In genomic region chr1:233482388-233482787, GRCh38 we compare ENCODE assay signal across 36 cellular contexts.
"Had no signal": no experiment of that assay in that cellular context is flagged by ENCODE, and none has a peak within 500 bp of the region (broad histone marks: within the 10 kb centered on the region; RNA-seq: fewer than 3 reads in every experiment).

No MANE protein-coding gene starts in this region.

- H3K27ac ChIP-seq: adrenal gland, body of pancreas, brain microvascular endothelial cell, breast epithelium, WERI-Rb-1 had no signal

- H3K36me3 ChIP-seq: adrenal gland, brain microvascular endothelial cell, breast epithelium, WERI-Rb-1 had no signal

- H3K27me3 ChIP-seq: adrenal gland, body of pancreas, brain microvascular endothelial cell, breast epithelium had no signal

- H3K9me3 ChIP-seq: adrenal gland, body of pancreas, breast epithelium had no signal

- H3K4me1 ChIP-seq: adrenal gland, breast epithelium had no signal

- H3K4me3 ChIP-seq: adrenal gland, body of pancreas, breast epithelium had no signal

- FAIRE-seq: astrocyte had no signal

- H3K27ac Mint-ChIP-seq: activated CD4-positive, alpha-beta memory T cell treated with anti-CD3 and anti-CD28 coated beads, Interleukin-2, amount 10 ng/mL, durations not matched to agents 7 days and 5 days; activated CD4-positive, alpha-beta T cell treated with anti-CD3 and anti-CD28 coated beads for 36 hours; activated CD4-positive, alpha-beta T cell treated with anti-CD3 and anti-CD28 coated beads, Interleukin-2, amount 10 ng/mL, durations not matched to agents 7 days and 5 days; activated CD8-positive, alpha-beta memory T cell treated with anti-CD3 and anti-CD28 coated beads, Interleukin-2, amount 10 ng/mL, durations not matched to agents 7 days and 5 days; activated CD8-positive, alpha-beta T cell treated with anti-CD3 and anti-CD28 coated beads, Interleukin-2, amount 10 ng/mL, durations not matched to agents 7 days and 5 days; activated naive CD4-positive, alpha-beta T cell treated with anti-CD3 and anti-CD28 coated beads for 36 hours; activated naive CD4-positive, alpha-beta T cell treated with anti-CD3 and anti-CD28 coated beads, Interleukin-2, amount 50 U/mL, for 72 hours; activated naive CD8-positive, alpha-beta T cell treated with anti-CD3 and anti-CD28 coated beads for 36 hours; activated T-cell treated with anti-CD3 and anti-CD28 coated beads, Interleukin-2, amount 50 U/mL, for 24 hours; T-helper 1 cell treated with Interleukin-12 subunit alpha and Interleukin-12 subunit beta and Interleukin-4 antibody, amounts not matched to agents 30 μg/mL and 1 μg/mL, for 36 hours; T-helper 2 cell treated with Interferon-gamma antibody and Interleukin-4, amounts not matched to agents 5 μg/mL and 100 μg/mL, for 36 hours; WTC11 had no signal

- H3K4me3 Mint-ChIP-seq: activated CD4-positive, alpha-beta memory T cell treated with anti-CD3 and anti-CD28 coated beads, Interleukin-2, amount 10 ng/mL, durations not matched to agents 7 days and 5 days; activated CD4-positive, alpha-beta T cell treated with anti-CD3 and anti-CD28 coated beads for 36 hours; activated CD4-positive, alpha-beta T cell treated with anti-CD3 and anti-CD28 coated beads, Interleukin-2, amount 10 ng/mL, durations not matched to agents 7 days and 5 days; activated CD8-positive, alpha-beta memory T cell treated with anti-CD3 and anti-CD28 coated beads, Interleukin-2, amount 10 ng/mL, durations not matched to agents 7 days and 5 days; activated CD8-positive, alpha-beta T cell treated with anti-CD3 and anti-CD28 coated beads, Interleukin-2, amount 10 ng/mL, durations not matched to agents 7 days and 5 days; activated naive CD4-positive, alpha-beta T cell treated with anti-CD3 and anti-CD28 coated beads for 36 hours; activated naive CD8-positive, alpha-beta T cell treated with anti-CD3 and anti-CD28 coated beads for 36 hours; activated T-cell treated with anti-CD3 and anti-CD28 coated beads, Interleukin-2, amount 50 U/mL, for 24 hours; T-helper 1 cell treated with Interleukin-12 subunit alpha and Interleukin-12 subunit beta and Interleukin-4 antibody, amounts not matched to agents 30 μg/mL and 1 μg/mL, for 36 hours; T-helper 2 cell treated with Interferon-gamma antibody and Interleukin-4, amounts not matched to agents 5 μg/mL and 100 μg/mL, for 36 hours; WTC11 had no signal

- ATAC-seq: activated CD4-positive, alpha-beta T cell treated with anti-CD3 and anti-CD28 coated beads for 36 hours; activated CD4-positive, CD25-positive, alpha-beta regulatory T cell treated with anti-CD3 and anti-CD28 coated beads, Interleukin-2, amount 50 U/mL, for 24 hours; activated CD8-positive, alpha-beta memory T cell treated with anti-CD3 and anti-CD28 coated beads, Interleukin-2, amount 10 ng/mL, durations not matched to agents 7 days and 5 days; activated CD8-positive, alpha-beta T cell treated with anti-CD3 and anti-CD28 coated beads, Interleukin-2, amount 10 ng/mL, durations not matched to agents 7 days and 5 days; activated naive CD4-positive, alpha-beta T cell treated with anti-CD3 and anti-CD28 coated beads, Interleukin-2, amount 50 U/mL, for 72 hours; body of pancreas; WTC11 had no signal

- H3K9me3 Mint-ChIP-seq: activated CD4-positive, alpha-beta memory T cell treated with anti-CD3 and anti-CD28 coated beads, Interleukin-2, amount 10 ng/mL, durations not matched to agents 7 days and 5 days; activated CD4-positive, alpha-beta T cell treated with anti-CD3 and anti-CD28 coated beads, Interleukin-2, amount 10 ng/mL, durations not matched to agents 7 days and 5 days; activated naive CD4-positive, alpha-beta T cell treated with anti-CD3 and anti-CD28 coated beads for 36 hours; activated naive CD4-positive, alpha-beta T cell treated with anti-CD3 and anti-CD28 coated beads, Interleukin-2, amount 50 U/mL, for 72 hours; activated naive CD8-positive, alpha-beta T cell treated with anti-CD3 and anti-CD28 coated beads for 36 hours; activated T-cell treated with anti-CD3 and anti-CD28 coated beads, Interleukin-2, amount 50 U/mL, for 24 hours; T-helper 1 cell treated with Interleukin-12 subunit alpha and Interleukin-12 subunit beta and Interleukin-4 antibody, amounts not matched to agents 30 μg/mL and 1 μg/mL, for 36 hours; T-helper 2 cell treated with Interferon-gamma antibody and Interleukin-4, amounts not matched to agents 5 μg/mL and 100 μg/mL, for 36 hours had no signal

- H3K36me3 Mint-ChIP-seq: activated CD8-positive, alpha-beta memory T cell treated with anti-CD3 and anti-CD28 coated beads, Interleukin-2, amount 10 ng/mL, durations not matched to agents 7 days and 5 days; activated naive CD4-positive, alpha-beta T cell treated with anti-CD3 and anti-CD28 coated beads, Interleukin-2, amount 50 U/mL, for 72 hours; activated naive CD8-positive, alpha-beta T cell treated with anti-CD3 and anti-CD28 coated beads for 36 hours; WTC11 had no signal

- H3K4me1 Mint-ChIP-seq: activated CD4-positive, alpha-beta T cell treated with anti-CD3 and anti-CD28 coated beads, Interleukin-2, amount 10 ng/mL, durations not matched to agents 7 days and 5 days; activated naive CD8-positive, alpha-beta T cell treated with anti-CD3 and anti-CD28 coated beads for 36 hours had no signal

- DNase-seq: activated CD4-positive, alpha-beta memory T cell treated with anti-CD3 and anti-CD28 coated beads, Interleukin-2, amount 10 ng/mL, durations not matched to agents 7 days and 5 days; activated CD4-positive, alpha-beta T cell treated with anti-CD3 and anti-CD28 coated beads for 1 hour; activated CD4-positive, alpha-beta T cell treated with anti-CD3 and anti-CD28 coated beads for 36 hours; activated CD4-positive, alpha-beta T cell treated with anti-CD3 and anti-CD28 coated beads for 48 hours; activated CD4-positive, alpha-beta T cell treated with anti-CD3 and anti-CD28 coated beads, Interleukin-2, amount 10 ng/mL, durations not matched to agents 7 days and 5 days; activated CD4-positive, alpha-beta T cell treated with anti-CD3 and anti-CD28 coated beads, Interleukin-2, amount 50 U/mL, for 48 hours; activated CD4-positive, CD25-positive, alpha-beta regulatory T cell; activated CD8-positive, alpha-beta memory T cell treated with anti-CD3 and anti-CD28 coated beads for 24 hours; activated CD8-positive, alpha-beta memory T cell treated with anti-CD3 and anti-CD28 coated beads, Interleukin-2, amount 10 ng/mL, durations not matched to agents 7 days and 5 days; activated CD8-positive, alpha-beta memory T cell treated with anti-CD3 and anti-CD28 coated beads, Interleukin-2, amount 50 U/mL, for 48 hours; activated CD8-positive, alpha-beta T cell treated with anti-CD3 and anti-CD28 coated beads, Interleukin-2, amount 10 ng/mL, durations not matched to agents 7 days and 5 days; activated effector memory CD4-positive, alpha-beta T cell treated with anti-CD3 and anti-CD28 coated beads, Interleukin-2, amount 50 U/mL, for 16 hours; activated gamma-delta T cell treated with Interleukin-2 at 50 U/mL for 16 hours; activated naive CD4-positive, alpha-beta T cell; activated naive CD4-positive, alpha-beta T cell treated with anti-CD3 and anti-CD28 coated beads for 36 hours; activated naive CD4-positive, alpha-beta T cell treated with anti-CD3 and anti-CD28 coated beads, Interleukin-2, amount 50 U/mL, for 16 hours; activated naive CD8-positive, alpha-beta T cell treated with anti-CD3 and anti-CD28 coated beads for 36 hours; activated T-cell treated with anti-CD3 and anti-CD28 coated beads, Interleukin-2, amount 50 U/mL, for 24 hours; activated T-cell treated with anti-CD3 and anti-CD28 coated beads, Interleukin-2, amount 50 U/mL, for 48 hours; adrenal gland; amniotic stem cell; aorta; body of pancreas; brain microvascular endothelial cell; central memory CD4-positive, alpha-beta T cell; T-helper 1 cell; T-helper 2 cell; T-helper 9 cell; WERI-Rb-1 had no signal
